Comparison of ENCODE assay signal across 8 cellular contexts in the genomic region with DNA sequence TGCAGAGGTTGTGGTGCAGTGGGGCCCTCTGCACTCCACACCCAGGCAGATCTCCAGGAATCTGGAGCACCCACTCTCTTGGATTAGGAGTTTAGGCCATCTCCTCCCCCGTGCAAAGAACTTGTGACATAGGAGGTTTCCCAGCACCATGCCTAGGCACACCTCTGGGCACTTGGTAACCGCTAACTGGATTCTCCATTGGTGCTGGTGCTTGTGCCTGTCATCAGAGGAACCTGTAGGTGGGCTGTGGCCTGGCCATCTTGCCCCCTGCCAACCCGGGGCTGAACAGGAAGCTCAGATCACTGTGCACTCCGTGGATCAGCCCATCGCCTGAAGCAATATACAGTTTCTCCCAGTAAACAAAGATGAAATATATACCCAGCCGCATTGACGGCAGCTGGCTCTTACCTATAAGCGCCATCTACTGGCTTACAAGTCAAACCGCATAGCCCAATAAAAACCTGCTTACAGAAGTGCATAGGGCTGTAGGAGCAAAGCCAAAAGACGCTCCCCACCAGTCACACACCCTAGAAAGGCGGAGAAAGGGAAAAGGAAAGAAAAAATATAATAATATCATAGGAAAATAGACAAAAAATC. TPM values are rescaled to one million over a fixed set of nuclear protein-coding genes. Genes with fewer than 3 reads are reported as not detected.
DNase-seq lines count a peak whose midpoint lies in the region; ATAC-seq and TF ChIP-seq lines count a peak whose summit lies in the region.

No MANE protein-coding gene starts in this region.

- DNase-seq in GM23338 (ENCODE audit: low spot score) = peak; percentile 68
- peak; percentile 66 for DNase-seq in LNCaP clone FGC (ENCODE audit: low read depth)
- peak; percentile 12 for DNase-seq in SK-N-DZ (ENCODE audit: low spot score)
- DNase-seq in fibroblast of pulmonary artery (ENCODE audit: low read depth) = peak; percentile 68
- no peak for DNase-seq in NCI-H128 (lab: John Stamatoyannopoulos, UW; ENCODE audit: unreplicated experiment)
- no peak for DNase-seq in cerebellar nuclear complex (lab: John Stamatoyannopoulos, UW)

- H3K9me2 ChIP-seq in DOHH2 (replicated peaks; ENCODE audit: control insufficient read depth, low read length) (no peaks in the 10 kb centered on the region), GM23338 (ENCODE audit: insufficient read depth) (no peaks in the 10 kb centered on the region)

- H4K20me1 ChIP-seq in DOHH2 (ENCODE audit: control insufficient read depth, insufficient read depth, low read depth, low read length) (no peaks in the 10 kb centered on the region), GM23338 (replicated peaks; ENCODE audit: insufficient read depth) (no peaks in the 10 kb centered on the region)

- ATAC-seq in GM23338 = peak; percentile 83

- peaks cover 2% of the 10 kb centered on the region for H3K27me3 Mint-ChIP-seq in GM23338 (ENCODE audit: insufficient read depth, low read depth, poor library complexity)

- H3K4me1 ChIP-seq in DOHH2 (ENCODE audit: control insufficient read depth, low read length) (no peaks in the 10 kb centered on the region), GM23338 (ENCODE audit: insufficient read depth) (no peaks in the 10 kb centered on the region)

- TF ChIP-seq CTCF in 22Rv1 (IDR thresholded peaks at IDR 0.05) (peak; percentile 77), DOHH2 (IDR thresholded peaks at IDR 0.05; ENCODE audit: low read depth, low read length, poor library complexity, severe bottlenecking) (peak; percentile 62), GM23338 (conservative IDR thresholded peaks at IDR 0.05; ENCODE audit: low read depth in 2 of 2) (peak; percentile 52 to 63), LNCaP clone FGC (IDR thresholded peaks at IDR 0.05; ENCODE audit: control insufficient read depth, extremely low read depth, insufficient read depth) (peak; percentile 70), fibroblast of pulmonary artery (IDR thresholded peaks at IDR 0.05; ENCODE audit: low read length, missing control alignments) (peak; percentile 60)

- H3K36me3 ChIP-seq in DOHH2 (ENCODE audit: control insufficient read depth, low read length) (no peaks in the 10 kb centered on the region), GM23338 (ENCODE audit: insufficient read depth) (peaks cover 2% of the 10 kb centered on the region; the same call in 1 of the 2 replicates)

- H3F3A ChIP-seq in DOHH2 (ENCODE audit: control insufficient read depth, insufficient read depth) = no peaks in the 10 kb centered on the region
- no peaks in the 10 kb centered on the region for H3F3A ChIP-seq in GM23338 (replicated peaks; ENCODE audit: low read depth)

- H3K27me3 ChIP-seq in DOHH2 (ENCODE audit: control insufficient read depth, low read length) (no peaks in the 10 kb centered on the region), GM23338 (ENCODE audit: insufficient read depth) (no peaks in the 10 kb centered on the region)

- no peak overlapping the region for H3K4me3 Mint-ChIP-seq in GM23338

- H3K4me2 ChIP-seq in DOHH2 (ENCODE audit: low read length) (no peak overlapping the region), GM23338 (no peak overlapping the region)

- H3K9me3 Mint-ChIP-seq in GM23338 = peaks cover 29% of the 10 kb centered on the region; the same call in 2 of the 3 replicates

- H3K4me1 Mint-ChIP-seq in GM23338 = peaks cover 7% of the 10 kb centered on the region

- no peak overlapping the region for H3K27ac Mint-ChIP-seq in GM23338

- no peak overlapping the region for H2AFZ ChIP-seq in GM23338

- H3K79me2 ChIP-seq in DOHH2 (ENCODE audit: control insufficient read depth, low read length) = no peaks in the 10 kb centered on the region
- H3K79me2 ChIP-seq in GM23338 (replicated peaks; ENCODE audit: insufficient read depth) = no peaks in the 10 kb centered on the region

- H3K36me3 Mint-ChIP-seq in GM23338 (ENCODE audit: low read depth) = peaks cover 23% of the 10 kb centered on the region; the same call in 2 of the 3 replicates

- H3K4me3 ChIP-seq in DOHH2 (ENCODE audit: low read length) = no peak overlapping the region
- H3K4me3 ChIP-seq in GM23338 = no peak overlapping the region
- H3K4me3 ChIP-seq in LNCaP clone FGC (ENCODE audit: low read depth, low read length) = no peak overlapping the region
- H3K4me3 ChIP-seq in fibroblast of pulmonary artery (replicated peaks; ENCODE audit: low read depth, low read length) = no peak overlapping the region

- no peak overlapping the region for H3K27ac ChIP-seq in 22Rv1
- no peak overlapping the region for H3K27ac ChIP-seq in DOHH2 (ENCODE audit: low read depth, low read length)
- H3K27ac ChIP-seq in GM23338 (ENCODE audit: low read depth) = no peak overlapping the region

- no peaks in the 10 kb centered on the region for H3K9me3 ChIP-seq in DOHH2 (ENCODE audit: control insufficient read depth, insufficient read depth, low read length)

TF ChIP-seq in GM23338, 12 proteins besides CTCF, POLR2A, EP300 and RAD21:
- TF ChIP-seq, protein P1, sequence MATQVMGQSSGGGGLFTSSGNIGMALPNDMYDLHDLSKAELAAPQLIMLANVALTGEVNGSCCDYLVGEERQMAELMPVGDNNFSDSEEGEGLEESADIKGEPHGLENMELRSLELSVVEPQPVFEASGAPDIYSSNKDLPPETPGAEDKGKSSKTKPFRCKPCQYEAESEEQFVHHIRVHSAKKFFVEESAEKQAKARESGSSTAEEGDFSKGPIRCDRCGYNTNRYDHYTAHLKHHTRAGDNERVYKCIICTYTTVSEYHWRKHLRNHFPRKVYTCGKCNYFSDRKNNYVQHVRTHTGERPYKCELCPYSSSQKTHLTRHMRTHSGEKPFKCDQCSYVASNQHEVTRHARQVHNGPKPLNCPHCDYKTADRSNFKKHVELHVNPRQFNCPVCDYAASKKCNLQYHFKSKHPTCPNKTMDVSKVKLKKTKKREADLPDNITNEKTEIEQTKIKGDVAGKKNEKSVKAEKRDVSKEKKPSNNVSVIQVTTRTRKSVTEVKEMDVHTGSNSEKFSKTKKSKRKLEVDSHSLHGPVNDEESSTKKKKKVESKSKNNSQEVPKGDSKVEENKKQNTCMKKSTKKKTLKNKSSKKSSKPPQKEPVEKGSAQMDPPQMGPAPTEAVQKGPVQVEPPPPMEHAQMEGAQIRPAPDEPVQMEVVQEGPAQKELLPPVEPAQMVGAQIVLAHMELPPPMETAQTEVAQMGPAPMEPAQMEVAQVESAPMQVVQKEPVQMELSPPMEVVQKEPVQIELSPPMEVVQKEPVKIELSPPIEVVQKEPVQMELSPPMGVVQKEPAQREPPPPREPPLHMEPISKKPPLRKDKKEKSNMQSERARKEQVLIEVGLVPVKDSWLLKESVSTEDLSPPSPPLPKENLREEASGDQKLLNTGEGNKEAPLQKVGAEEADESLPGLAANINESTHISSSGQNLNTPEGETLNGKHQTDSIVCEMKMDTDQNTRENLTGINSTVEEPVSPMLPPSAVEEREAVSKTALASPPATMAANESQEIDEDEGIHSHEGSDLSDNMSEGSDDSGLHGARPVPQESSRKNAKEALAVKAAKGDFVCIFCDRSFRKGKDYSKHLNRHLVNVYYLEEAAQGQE (IDR thresholded peaks at IDR 0.05; ENCODE audit: unreplicated experiment) = no peak
- no peak for TF ChIP-seq CREB1 (CRISPR knock-in tag; IDR thresholded peaks at IDR 0.05; ENCODE audit: low read depth)
- no peak for TF ChIP-seq JUNB (IDR thresholded peaks at IDR 0.05; ENCODE audit: unreplicated experiment)
- TF ChIP-seq EZH2 (IDR thresholded peaks at IDR 0.05; ENCODE audit: low read depth, unreplicated experiment) = no peak

RNA-seq across cellular contexts. Expression of gene TEX13B, which starts 19.1 kb away (rescaled TPM):
- total RNA-seq in GM23338 (2014; rRNA removed; shearing (Covaris generic)) = 0.78 TPM in 1 of 2 replicates, not detected in the other
- 0.16 and 0.23 TPM in 2 replicates for polyA plus RNA-seq in GM23338 (2016; fragmentation: Nextera tagmentation; extraction: Ambion mirVana)
- 0.21 TPM in 1 of 2 replicates, not detected in the other for polyA plus RNA-seq in SK-N-DZ (2014; cell fraction: cytosol; rRNA removed)
- polyA plus RNA-seq in SK-N-DZ (2014; cell fraction: nucleus; rRNA removed) = 0.59 TPM in 1 of 2 replicates, not detected in the other

RNA-seq across cellular contexts. Expression of gene VSIG1, which starts 43.5 kb away (rescaled TPM):
- 1.2 and 1.7 TPM in 2 replicates for total RNA-seq in GM23338 (2014; rRNA removed; shearing (Covaris generic))
- 1.0 and 1.2 TPM in 2 replicates for polyA plus RNA-seq in GM23338 (2016; fragmentation: Nextera tagmentation; extraction: Ambion mirVana)
- not detected in 2 replicates for polyA plus RNA-seq in SK-N-DZ (2014; cell fraction: cytosol; rRNA removed)
- not detected in 2 replicates for polyA plus RNA-seq in SK-N-DZ (2014; cell fraction: nucleus; rRNA removed)

Comparison
In these comparisons a context has a peak if more than half of its experiments do, and no peak if none do; other contexts are left out.
1. DNase-seq: peak in GM23338 (single experiment), LNCaP clone FGC (single experiment), SK-N-DZ (single experiment) and fibroblast of pulmonary artery (single experiment); none in NCI-H128 (single experiment) and cerebellar nuclear complex (0 of 2).
2. Peak in every context shown above with its lines, with median percentiles within 50 percentile points of each other: CTCF ChIP-seq.